ENCODE assay signal across 11 cellular contexts in genomic region chr20:37880726-37881591, GRCh38. TPM values are rescaled to one million over a fixed set of nuclear protein-coding genes. Genes with fewer than 3 reads are reported as not detected.
DNase-seq lines count a peak whose midpoint lies in the region; ATAC-seq and TF ChIP-seq lines count a peak whose summit lies in the region.
"Had no signal": no experiment of that assay in that cellular context is flagged by ENCODE, and none has a peak within 500 bp of the region (broad histone marks: within the 10 kb centered on the region; RNA-seq: fewer than 3 reads in every experiment).

No MANE protein-coding gene starts in this region.

- peaks cover 31% of the 10 kb centered on the region for H3K27me3 ChIP-seq in left ventricle myocardium inferior (ENCODE audit: low read depth)
- H3K27me3 ChIP-seq in stomach, result no peaks in the 10 kb centered on the region

- intact Hi-C loops in left ventricle myocardium inferior (cut with micrococcal nuclease), result no loop called here
- intact Hi-C loops in stomach (cut with DNase I; ENCODE audit: low total_unique reads), result no loop called here

- no peak for TF ChIP-seq POLR2A in stomach (IDR thresholded peaks at IDR 0.05)

- no peaks in the 10 kb centered on the region for H3K9me3 ChIP-seq in left ventricle myocardium inferior (replicated peaks)
- H3K9me3 ChIP-seq in stomach, result no peaks in the 10 kb centered on the region

- 43 to 57% (median 54%) methylated on average over 10 to 18 of the region's 18 CpGs for WGBS in stomach, 5 donors

- peaks cover 61% of the 10 kb centered on the region for H3K4me1 ChIP-seq in left ventricle myocardium inferior
- H3K4me1 ChIP-seq in stomach, result peaks cover 0 to 7% (median 0%) of the 10 kb centered on the region in 4 donors

- peak; percentile 43 for ATAC-seq in SK-N-SH treated with all-trans-retinoic acid at 6 μM for 48 hours
- no peak for ATAC-seq in HG03139 (IDR thresholded peaks at IDR 0.05; ENCODE audit: unreplicated experiment)
- ATAC-seq: HCT116 had no signal

- TF ChIP-seq EP300 in stomach (IDR thresholded peaks at IDR 0.05), result no peak

- in situ Hi-C loops in G401 (cut with HindIII; ENCODE audit: low sequenced_read_pairs), result no loop called here

- no peak for TF ChIP-seq CTCF in left ventricle myocardium inferior (IDR thresholded peaks at IDR 0.05; ENCODE audit: borderline replicate concordance)
- no peak for TF ChIP-seq CTCF in stomach (IDR thresholded peaks at IDR 0.05)

- DNase-seq in NCI-H2081 (lab: John Stamatoyannopoulos, UW) (peak; percentile 19 to 25), NCI-H2081 treated with DMSO at 0.1 percent for 48 hours (lab: John Stamatoyannopoulos, UW) (no peak), left ventricle myocardium inferior (peak; percentile 87), stomach (peak; percentile 53), G401 (ENCODE audit: low spot score) (no peak), NCI-H774 (lab: John Stamatoyannopoulos, UW) (no peak)
- DNase-seq: naive B cell; stimulated activated CD4-positive, alpha-beta T cell treated with anti-CD3 and anti-CD28 coated beads, Interleukin-2, amount 100 ng/mL, for 48 hours had no signal

- H3K27ac ChIP-seq in left ventricle myocardium inferior (replicated peaks) (peak overlapping the region; percentile 54), stomach (no peak overlapping the region)

- H3K4me3 ChIP-seq in left ventricle myocardium inferior, result no peak overlapping the region
- no peak overlapping the region for H3K4me3 ChIP-seq in stomach

- H3K36me3 ChIP-seq in left ventricle myocardium inferior (no peaks in the 10 kb centered on the region), stomach (no peaks in the 10 kb centered on the region)

TF ChIP-seq in SK-N-SH treated with all-trans-retinoic acid at 6 μM for 48 hours, 23 proteins besides CTCF, POLR2A, EP300 and RAD21:
- TF ChIP-seq ZFP3 (CRISPR knock-in tag; IDR thresholded peaks at IDR 0.05) (no peak), PATZ1 (CRISPR knock-in tag; IDR thresholded peaks at IDR 0.05; ENCODE audit: borderline replicate concordance) (no peak), ARNTL (CRISPR knock-in tag; IDR thresholded peaks at IDR 0.05; ENCODE audit: borderline replicate concordance, low read depth) (no peak), OSR1 (CRISPR knock-in tag; IDR thresholded peaks at IDR 0.05) (no peak), BACH2 (CRISPR knock-in tag; IDR thresholded peaks at IDR 0.05; ENCODE audit: borderline replicate concordance) (no peak), ISL1 (CRISPR knock-in tag; IDR thresholded peaks at IDR 0.05) (no peak; the same call in 1 of the 2 replicates), ZNF8 (CRISPR knock-in tag; IDR thresholded peaks at IDR 0.05) (no peak), RARB (CRISPR knock-in tag; IDR thresholded peaks at IDR 0.05) (no peak), TSHZ2 (CRISPR knock-in tag; IDR thresholded peaks at IDR 0.05) (peak; percentile 89), ZNF70 (CRISPR knock-in tag; IDR thresholded peaks at IDR 0.05) (no peak), CSDC2 (CRISPR knock-in tag; IDR thresholded peaks at IDR 0.05) (no peak), PPARA (CRISPR knock-in tag; IDR thresholded peaks at IDR 0.05; ENCODE audit: borderline replicate concordance) (no peak), TCF4 (CRISPR knock-in tag; IDR thresholded peaks at IDR 0.05; ENCODE audit: borderline replicate concordance) (peak; percentile 87), SNAI2 (CRISPR knock-in tag; IDR thresholded peaks at IDR 0.05) (0 out of 2 replicates have a peak, but pooled peaks have one; percentile 28), ZC3H10 (CRISPR knock-in tag; IDR thresholded peaks at IDR 0.05) (no peak)

RNA-seq across cellular contexts. Expression of gene VSTM2L, which starts 22.0 kb away (rescaled TPM):
- total RNA-seq in left ventricle myocardium inferior (50.3 TPM), stomach (10 to 100 TPM in 2 of 5 donors, 1 to 10 TPM in 1, not detected in 2; 2.6 to 18.3 (median 16.7) TPM)
- polyA plus RNA-seq in stomach, result 1 to 10 TPM; 1.1 to 3.7 (median 3.1) TPM
- 27.7 and 39.2 TPM in 2 replicates for total RNA-seq in G401 (2014; rRNA removed; shearing (Covaris generic))

Comparison
In these comparisons a context has a peak if more than half of its experiments do, and no peak if none do; other contexts are left out.
1. DNase-seq: peak in NCI-H2081 (2 of 2), left ventricle myocardium inferior (single experiment) and stomach (single experiment); none in NCI-H2081 treated with DMSO at 0.1 percent for 48 hours (single experiment), G401 (single experiment) and NCI-H774 (single experiment).